8 cellular contexts compared by ENCODE assay signal in the genomic region with DNA sequence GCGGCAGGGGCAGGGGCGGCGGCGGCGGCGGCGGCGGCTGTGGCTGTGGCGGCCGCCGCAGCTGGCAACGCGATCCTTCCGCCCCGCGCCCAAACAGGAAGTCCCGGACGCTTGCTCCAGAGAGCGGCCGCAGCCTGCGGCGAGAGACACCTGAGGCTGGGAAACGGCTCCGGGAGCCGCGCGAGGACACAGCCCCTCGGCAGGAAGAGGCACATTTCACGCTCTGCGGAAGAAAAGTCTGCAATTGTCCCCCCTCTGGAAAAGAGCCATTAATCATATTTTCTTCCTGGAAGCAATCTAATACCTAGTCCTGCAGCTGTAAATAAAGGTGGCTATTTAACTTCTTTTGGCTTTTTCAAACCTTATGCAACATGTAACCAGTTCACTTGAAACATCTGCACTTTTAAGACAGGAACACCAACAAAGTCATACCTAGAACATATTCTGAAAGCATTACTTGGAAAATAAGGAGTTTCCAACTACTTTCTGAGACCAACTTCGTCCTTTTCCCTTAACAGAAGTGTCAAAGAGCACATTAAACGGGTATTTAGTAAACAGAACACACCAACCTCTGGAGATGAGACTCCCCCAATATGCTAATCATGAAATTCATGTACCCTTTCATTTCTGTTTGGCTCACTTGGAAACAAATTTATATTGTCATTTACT.
DNase-seq lines count a peak whose midpoint lies in the region; ATAC-seq and TF ChIP-seq lines count a peak whose summit lies in the region.

No MANE protein-coding gene starts in this region.

- H3K9me3 ChIP-seq in CD4-positive, CD25-positive, alpha-beta regulatory T cell (ENCODE audit: control insufficient read depth in 2 of 2, low read length in 2 of 2): no peaks in the 10 kb centered on the region
- no peaks in the 10 kb centered on the region for H3K9me3 ChIP-seq in stomach smooth muscle (ENCODE audit: control insufficient read depth in 2 of 2, low read length in 2 of 2)

- ATAC-seq in CD4-positive, CD25-positive, alpha-beta regulatory T cell (ENCODE audit: low read depth in 2 of 2): no peak
- no peak for ATAC-seq in HG03280 (IDR thresholded peaks at IDR 0.05; ENCODE audit: unreplicated experiment)

- intact Hi-C loops in activated T-helper 2 cell treated with anti-CD3 and anti-CD28 coated beads, Interferon-gamma antibody, Interleukin-2, Interleukin-4, amounts not matched to agents 10 μg/mL and 5 μg/mL and 100 μg/mL, durations not matched to agents 14 hours and 24 hours and 36 hours (cut with micrococcal nuclease): loop anchor here (1.0 to 10.0 kb wide), 4 partner anchors 69 to 1440 kb away; partner anchors contain the start of genes ELF2, ELMOD2, NOCT and RAB33B

- peak overlapping the region; percentile 86 to 90 for H3K9ac ChIP-seq in stomach smooth muscle (ENCODE audit: low read length in 2 of 2)

- H3K4me1 ChIP-seq in CD4-positive, CD25-positive, alpha-beta regulatory T cell (ENCODE audit: control insufficient read depth, insufficient read depth, low read length, poor library complexity, severe bottlenecking): peaks cover 25% of the 10 kb centered on the region
- H3K4me1 ChIP-seq in stomach smooth muscle (ENCODE audit: control insufficient read depth, insufficient read depth, low read length): no peaks in the 10 kb centered on the region

- no peak for DNase-seq in CD4-positive, CD25-positive, alpha-beta regulatory T cell
- DNase-seq in HEK293T (ENCODE audit: extremely low spot score): peak; percentile 72
- no peak for DNase-seq in activated T-helper 2 cell treated with anti-CD3 and anti-CD28 coated beads, Interferon-gamma antibody, Interleukin-2, Interleukin-4, amounts not matched to agents 10 μg/mL and 5 μg/mL and 100 μg/mL, durations not matched to agents 14 hours and 24 hours and 36 hours (ENCODE audit: low spot score)
- DNase-seq in inferior parietal cortex (ENCODE audit: extremely low spot score): peak; percentile 48
- DNase-seq in SW480 (ENCODE audit: low spot score): no peak
- no peak for DNase-seq in amygdala (lab: John Stamatoyannopoulos, UW)

- peaks cover 7% of the 10 kb centered on the region for H3K27me3 Mint-ChIP-seq in CD4-positive, CD25-positive, alpha-beta regulatory T cell
- no peaks in the 10 kb centered on the region for H3K27me3 Mint-ChIP-seq in activated T-helper 2 cell treated with anti-CD3 and anti-CD28 coated beads, Interferon-gamma antibody, Interleukin-2, Interleukin-4, amounts not matched to agents 10 μg/mL and 5 μg/mL and 100 μg/mL, durations not matched to agents 14 hours and 24 hours and 36 hours (ENCODE audit: low read depth)

- CTCF ChIA-PET in HEK293T (lab: Yijun Ruan, JAX): interaction anchor here (0.6 to 1.3 kb wide), 2 partner anchors 87 to 1304 kb away, joined by 3 read pairs; no protein-coding TSS in a partner anchor

- H3K4me3 ChIP-seq in CD4-positive, CD25-positive, alpha-beta regulatory T cell (ENCODE audit: low read depth, low read length): peak overlapping the region; percentile 85
- peak overlapping the region; percentile 77 to 96 for H3K4me3 ChIP-seq in stomach smooth muscle (ENCODE audit: low read length in 2 of 2)

- H3K4me3 Mint-ChIP-seq in CD4-positive, CD25-positive, alpha-beta regulatory T cell: peak overlapping the region; percentile 90 to 96 (median 93)
- H3K4me3 Mint-ChIP-seq in activated T-helper 2 cell treated with anti-CD3 and anti-CD28 coated beads, Interferon-gamma antibody, Interleukin-2, Interleukin-4, amounts not matched to agents 10 μg/mL and 5 μg/mL and 100 μg/mL, durations not matched to agents 14 hours and 24 hours and 36 hours (ENCODE audit: low read depth): peak overlapping the region; percentile 99

- H3K36me3 Mint-ChIP-seq in CD4-positive, CD25-positive, alpha-beta regulatory T cell: no peaks in the 10 kb centered on the region
- H3K36me3 Mint-ChIP-seq in activated T-helper 2 cell treated with anti-CD3 and anti-CD28 coated beads, Interferon-gamma antibody, Interleukin-2, Interleukin-4, amounts not matched to agents 10 μg/mL and 5 μg/mL and 100 μg/mL, durations not matched to agents 14 hours and 24 hours and 36 hours (ENCODE audit: low read depth): peaks cover 20% of the 10 kb centered on the region

- peak overlapping the region; percentile 84 to 93 (median 92) for H3K27ac Mint-ChIP-seq in CD4-positive, CD25-positive, alpha-beta regulatory T cell
- H3K27ac Mint-ChIP-seq in activated T-helper 2 cell treated with anti-CD3 and anti-CD28 coated beads, Interferon-gamma antibody, Interleukin-2, Interleukin-4, amounts not matched to agents 10 μg/mL and 5 μg/mL and 100 μg/mL, durations not matched to agents 14 hours and 24 hours and 36 hours: peak overlapping the region; percentile 79

- peaks cover 14 to 39% (median 29%) of the 10 kb centered on the region in 4 donors for H3K4me1 Mint-ChIP-seq in CD4-positive, CD25-positive, alpha-beta regulatory T cell
- H3K4me1 Mint-ChIP-seq in activated T-helper 2 cell treated with anti-CD3 and anti-CD28 coated beads, Interferon-gamma antibody, Interleukin-2, Interleukin-4, amounts not matched to agents 10 μg/mL and 5 μg/mL and 100 μg/mL, durations not matched to agents 14 hours and 24 hours and 36 hours (ENCODE audit: low read depth): peaks cover 32% of the 10 kb centered on the region

- H3K9me3 Mint-ChIP-seq in CD4-positive, CD25-positive, alpha-beta regulatory T cell: peaks cover 0 to 3% (median 0%) of the 10 kb centered on the region in 7 donors
- H3K9me3 Mint-ChIP-seq in activated T-helper 2 cell treated with anti-CD3 and anti-CD28 coated beads, Interferon-gamma antibody, Interleukin-2, Interleukin-4, amounts not matched to agents 10 μg/mL and 5 μg/mL and 100 μg/mL, durations not matched to agents 14 hours and 24 hours and 36 hours: no peaks in the 10 kb centered on the region

- H3K36me3 ChIP-seq in CD4-positive, CD25-positive, alpha-beta regulatory T cell (ENCODE audit: control insufficient read depth, insufficient read depth, low read length): no peaks in the 10 kb centered on the region
- H3K36me3 ChIP-seq in stomach smooth muscle (ENCODE audit: control insufficient read depth in 2 of 2, insufficient read depth in 2 of 2, low read length in 2 of 2): no peaks in the 10 kb centered on the region

- POLR2A ChIA-PET in HEK293T (lab: Yijun Ruan, JAX): interaction anchor here (0.6 to 1.1 kb wide), 11 partner anchors 25 to 829 kb away, joined by 3 to 4 read pairs (median 3); partner anchors contain the start of genes ELF2, MGARP and NAA15

- peak overlapping the region; percentile 93 for H3K27ac ChIP-seq in CD4-positive, CD25-positive, alpha-beta regulatory T cell (ENCODE audit: insufficient read depth, low read length, poor library complexity, severe bottlenecking)
- H3K27ac ChIP-seq in stomach smooth muscle (ENCODE audit: low read length): peak overlapping the region; percentile 95

- H3K27me3 ChIP-seq in CD4-positive, CD25-positive, alpha-beta regulatory T cell (ENCODE audit: control insufficient read depth, insufficient read depth, low read length): no peaks in the 10 kb centered on the region
- H3K27me3 ChIP-seq in stomach smooth muscle (ENCODE audit: control insufficient read depth in 1 of 2, insufficient read depth in 2 of 2, low read length in 2 of 2): no peaks in the 10 kb centered on the region

TF ChIP-seq in HEK293T, 16 proteins besides CTCF, POLR2A, EP300 and RAD21:
- TF ChIP-seq, protein P1, sequence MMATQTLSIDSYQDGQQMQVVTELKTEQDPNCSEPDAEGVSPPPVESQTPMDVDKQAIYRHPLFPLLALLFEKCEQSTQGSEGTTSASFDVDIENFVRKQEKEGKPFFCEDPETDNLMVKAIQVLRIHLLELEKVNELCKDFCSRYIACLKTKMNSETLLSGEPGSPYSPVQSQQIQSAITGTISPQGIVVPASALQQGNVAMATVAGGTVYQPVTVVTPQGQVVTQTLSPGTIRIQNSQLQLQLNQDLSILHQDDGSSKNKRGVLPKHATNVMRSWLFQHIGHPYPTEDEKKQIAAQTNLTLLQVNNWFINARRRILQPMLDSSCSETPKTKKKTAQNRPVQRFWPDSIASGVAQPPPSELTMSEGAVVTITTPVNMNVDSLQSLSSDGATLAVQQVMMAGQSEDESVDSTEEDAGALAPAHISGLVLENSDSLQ (IDR thresholded peaks at IDR 0.05): no peak; the same call in 1 of the 2 replicates
- no peak for TF ChIP-seq TARDBP (IDR thresholded peaks at IDR 0.05)
- no peak for TF ChIP-seq CTBP1 (IDR thresholded peaks at IDR 0.05; ENCODE audit: borderline replicate concordance)
- TF ChIP-seq NFRKB (IDR thresholded peaks at IDR 0.05): no peak
- no peak for TF ChIP-seq ARNT (IDR thresholded peaks at IDR 0.05)
- no peak for TF ChIP-seq HDGF (IDR thresholded peaks at IDR 0.05; ENCODE audit: borderline replicate concordance)
- no peak for TF ChIP-seq L3MBTL2 (conservative IDR thresholded peaks at IDR 0.05)
- TF ChIP-seq FOXK2 (IDR thresholded peaks at IDR 0.05): no peak
- TF ChIP-seq SP1 (IDR thresholded peaks at IDR 0.05): no peak
- no peak for TF ChIP-seq ZNF384 (IDR thresholded peaks at IDR 0.05)
- TF ChIP-seq ELF4 (IDR thresholded peaks at IDR 0.05): no peak
- no peak for TF ChIP-seq BHLHE40 (IDR thresholded peaks at IDR 0.05; ENCODE audit: borderline replicate concordance)
- TF ChIP-seq FOXM1 (IDR thresholded peaks at IDR 0.05; ENCODE audit: borderline replicate concordance): no peak
- no peak for TF ChIP-seq SUZ12 (IDR thresholded peaks at IDR 0.05)
- no peak for TF ChIP-seq FOXA1 (IDR thresholded peaks at IDR 0.05)
- TF ChIP-seq LEF1 (IDR thresholded peaks at IDR 0.05; ENCODE audit: borderline replicate concordance): no peak
TF ChIP-seq in HEK293T: peak in this region for 0.

Comparison
In these comparisons a context has a peak if more than half of its experiments do, and no peak if none do; other contexts are left out.
1. DNase-seq: peak in HEK293T (single experiment) and inferior parietal cortex (single experiment); none in CD4-positive, CD25-positive, alpha-beta regulatory T cell (0 of 3), activated T-helper 2 cell treated with anti-CD3 and anti-CD28 coated beads, Interferon-gamma antibody, Interleukin-2, Interleukin-4, amounts not matched to agents 10 μg/mL and 5 μg/mL and 100 μg/mL, durations not matched to agents 14 hours and 24 hours and 36 hours (single experiment), SW480 (single experiment) and amygdala (0 of 56).